Comparison of ENCODE assay signal across 8 cellular contexts in the genomic region with DNA sequence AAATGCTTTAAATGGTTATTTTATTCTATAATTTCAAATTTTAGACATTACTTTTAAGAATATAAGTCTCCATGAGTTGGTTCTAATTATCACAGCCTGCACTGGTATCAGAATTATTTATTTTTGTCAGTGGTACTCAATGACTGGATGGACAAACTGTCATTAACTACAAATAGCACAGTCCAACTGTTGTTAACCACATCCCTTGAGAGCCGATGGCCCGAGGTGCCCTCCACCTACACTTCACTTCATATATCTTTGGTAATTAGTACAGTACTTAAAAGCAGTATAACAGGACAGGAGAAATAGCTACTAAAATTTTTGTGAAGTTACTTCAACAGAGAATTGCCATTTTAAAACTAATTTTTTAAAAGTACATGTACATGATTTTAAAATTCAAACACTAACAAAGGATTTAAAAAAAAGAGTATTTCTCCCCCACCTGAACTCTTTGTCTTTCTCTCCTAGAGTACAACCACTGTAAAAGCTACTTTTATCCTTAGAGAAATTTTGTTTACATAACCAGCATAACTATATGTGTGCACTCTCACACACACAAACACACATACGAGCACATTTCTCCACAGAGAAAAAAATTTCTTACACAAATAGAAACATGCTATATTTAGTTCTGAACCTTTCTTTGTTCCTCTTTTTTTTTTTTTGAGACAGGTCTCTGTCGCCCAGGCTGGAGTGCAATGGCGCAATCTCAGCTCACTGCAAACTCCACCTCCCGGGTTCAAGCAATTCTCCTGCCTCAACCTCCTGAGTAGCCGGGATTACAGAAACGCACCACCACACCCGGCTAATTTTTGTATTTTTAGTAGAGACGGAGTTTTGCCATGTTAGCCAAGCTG. TPM values are rescaled to one million over a fixed set of nuclear protein-coding genes. Genes with fewer than 3 reads are reported as not detected.
DNase-seq lines count a peak whose midpoint lies in the region; ATAC-seq and TF ChIP-seq lines count a peak whose summit lies in the region.

No MANE protein-coding gene starts in this region.

- TF ChIP-seq CTCF in gastroesophageal sphincter (IDR thresholded peaks at IDR 0.05) (no peak), BE2C (IDR thresholded peaks at IDR 0.05; ENCODE audit: low read depth, low read length) (no peak)

- peaks cover 0 to 3% of the 10 kb centered on the region in 2 donors for H3K36me3 ChIP-seq in gastroesophageal sphincter
- no peaks in the 10 kb centered on the region for H3K36me3 ChIP-seq in BE2C

- H3K27ac ChIP-seq in gastroesophageal sphincter = peak overlapping the region in 2 of 4 donors; percentile 13 to 38

- no peak for DNase-seq in stimulated activated naive CD4-positive, alpha-beta T cell (lab: John Stamatoyannopoulos, UW)
- DNase-seq in BE2C = no peak
- no peak for DNase-seq in OCI-M2 (lab: John Stamatoyannopoulos, UW; ENCODE audit: unreplicated experiment)
- no peak for DNase-seq in posterior cingulate gyrus

- no peak for TF ChIP-seq POLR2A in gastroesophageal sphincter (IDR thresholded peaks at IDR 0.05)

- intact Hi-C loops in posterior cingulate gyrus (cut with DNase I) = no loop called here

- peak overlapping the region in 1 of 2 donors; percentile 7 for H3K4me3 ChIP-seq in gastroesophageal sphincter
- H3K4me3 ChIP-seq in BE2C (ENCODE audit: low read depth, low read length) = no peak overlapping the region

- peaks cover 0 to 27% (median 0%) of the 10 kb centered on the region in 3 donors for H3K4me1 ChIP-seq in gastroesophageal sphincter
- H3K4me1 ChIP-seq in BE2C = no peaks in the 10 kb centered on the region

- H3K9me3 ChIP-seq in gastroesophageal sphincter (no peaks in the 10 kb centered on the region), BE2C (no peaks in the 10 kb centered on the region)

- peak; percentile 69 for ATAC-seq in GM18498 (IDR thresholded peaks at IDR 0.05; ENCODE audit: unreplicated experiment)
- peak; percentile 64 for ATAC-seq in GM21447 (IDR thresholded peaks at IDR 0.05; ENCODE audit: unreplicated experiment)
- ATAC-seq in HG03565 (IDR thresholded peaks at IDR 0.05; ENCODE audit: unreplicated experiment) = peak; percentile 64
- ATAC-seq in gastroesophageal sphincter = peak; percentile 74

- WGBS in gastroesophageal sphincter (ENCODE audit: low coverage in 1 of 2), 2 donors = 38 to 60% methylated on average over 9 of the region's 10 CpGs

- H3K27me3 ChIP-seq in gastroesophageal sphincter = no peaks in the 10 kb centered on the region
- H3K27me3 ChIP-seq in BE2C = no peaks in the 10 kb centered on the region

- no peak for TF ChIP-seq EP300 in gastroesophageal sphincter (IDR thresholded peaks at IDR 0.05)

RNA-seq across cellular contexts. Expression of a gene that starts 6.5 kb away (rescaled TPM):
- 10 to 100 TPM in 2 of 4 donors, 1 to 10 TPM in 2; 5.1 to 17.1 (median 9.8) TPM for total RNA-seq in gastroesophageal sphincter
- 1.4 TPM for polyA plus RNA-seq in BE2C (2012; ENCODE audit: insufficient read depth, insufficient read length, low read depth)

RNA-seq across cellular contexts. Expression of a gene that starts 17.9 kb away (rescaled TPM):
- total RNA-seq in gastroesophageal sphincter = 10 to 100 TPM; 12.1 to 23.7 (median 16.3) TPM
- not detected for polyA plus RNA-seq in BE2C (2012; ENCODE audit: insufficient read depth, insufficient read length, low read depth)

RNA-seq across cellular contexts. Expression of a gene that starts 47.7 kb away (rescaled TPM):
- 10 to 100 TPM; 11.9 to 23.7 (median 16.0) TPM for total RNA-seq in gastroesophageal sphincter
- polyA plus RNA-seq in BE2C (2012; ENCODE audit: insufficient read depth, insufficient read length, low read depth) = 9.4 TPM
